Comparison of ENCODE assay signal across 8 cellular contexts in genomic region chr14:63922696-63923421, GRCh38.
DNase-seq lines count a peak whose midpoint lies in the region; ATAC-seq, FAIRE-seq and TF ChIP-seq lines count a peak whose summit lies in the region.

No MANE protein-coding gene starts in this region.

- TF ChIP-seq CTCF in MCF 10A (IDR thresholded peaks at IDR 0.05; ENCODE audit: unreplicated experiment) (no peak), HepG2 (CRISPR knock-in tag; IDR thresholded peaks at IDR 0.05) (no peak)

- FAIRE-seq in HepG2 (lab: Jason Lieb, UNC) = peak; percentile 93

- no peak overlapping the region for H3K4me3 Mint-ChIP-seq in activated naive CD4-positive, alpha-beta T cell treated with anti-CD3 and anti-CD28 coated beads, Interleukin-2, amount 10 ng/mL, durations not matched to agents 7 days and 5 days
- no peak overlapping the region for H3K4me3 Mint-ChIP-seq in activated naive CD4-positive, alpha-beta T cell treated with anti-CD3 and anti-CD28 coated beads for 36 hours
- peak overlapping the region; percentile 60 for H3K4me3 Mint-ChIP-seq in MCF 10A (ENCODE audit: unreplicated experiment)

- peaks cover 6% of the 10 kb centered on the region for H3K9me3 Mint-ChIP-seq in activated naive CD4-positive, alpha-beta T cell treated with anti-CD3 and anti-CD28 coated beads, Interleukin-2, amount 10 ng/mL, durations not matched to agents 7 days and 5 days
- H3K9me3 Mint-ChIP-seq in activated naive CD4-positive, alpha-beta T cell treated with anti-CD3 and anti-CD28 coated beads for 36 hours = no peaks in the 10 kb centered on the region
- no peaks in the 10 kb centered on the region for H3K9me3 Mint-ChIP-seq in MCF 10A (ENCODE audit: unreplicated experiment)

- peaks cover 20% of the 10 kb centered on the region for H3K4me1 ChIP-seq in HepG2 (ENCODE audit: insufficient read depth, low read length)

- in situ Hi-C loops in HepG2 (cut with HindIII; ENCODE audit: extremely low pct_ligation_motif_present, low pct_unique_long_range_greater_than_20kb) = no loop called here

- no peaks in the 10 kb centered on the region for H3K9me3 ChIP-seq in HepG2 (ENCODE audit: low read length)

- POLR2A ChIA-PET in MCF 10A (lab: Yijun Ruan, JAX) = interaction anchor here (0.5 to 3.8 kb wide), 38 partner anchors 11 to 1530 kb away, joined by 3 to 67 read pairs (median 5); partner anchors contain the start of genes MTHFD1 and SYNE2
- POLR2A ChIA-PET in HepG2 (lab: Yijun Ruan, JAX) = no interaction called here

- intact Hi-C loops in activated naive CD4-positive, alpha-beta T cell treated with anti-CD3 and anti-CD28 coated beads for 36 hours (cut with micrococcal nuclease) = no loop called here
- intact Hi-C loops in MCF 10A (cut with micrococcal nuclease) (loop anchor here (1.0 kb wide), 1 partner anchor 69 kb away; no protein-coding TSS in a partner anchor), HepG2 (cut with micrococcal nuclease; ENCODE audit: unreplicated experiment) (loop anchor here (2.0 kb wide), 1 partner anchor 70 kb away; the partner anchor contains the start of gene SYNE2)

- peak overlapping the region; percentile 14 for H3K4me2 ChIP-seq in HepG2 (ENCODE audit: low read depth, low read length)

- no peak for TF ChIP-seq RAD21 in HepG2 (CRISPR knock-in tag; IDR thresholded peaks at IDR 0.05)

- CTCF ChIA-PET in activated naive CD4-positive, alpha-beta T cell treated with anti-CD3 and anti-CD28 coated beads, Interleukin-2, amount 10 ng/mL, durations not matched to agents 7 days and 5 days (lab: Charles Lee) = no interaction called here
- CTCF ChIA-PET in activated naive CD4-positive, alpha-beta T cell treated with anti-CD3 and anti-CD28 coated beads for 36 hours (lab: Charles Lee) = interaction anchor here (0.7 kb wide), 3 partner anchors 10 to 134 kb away, joined by 3 to 5 read pairs (median 4); no protein-coding TSS in a partner anchor
- CTCF ChIA-PET in MCF 10A (lab: Yijun Ruan, JAX) (interaction anchor here (0.6 to 1.1 kb wide), 7 partner anchors 16 to 805 kb away, joined by 3 to 4 read pairs (median 3); no protein-coding TSS in a partner anchor), HepG2 (lab: Yijun Ruan, JAX; ENCODE audit: low intra/inter-chr PET ratio, low total read pairs) (no interaction called here)

- ATAC-seq in HepG2 = peak; percentile 98
- no peak for ATAC-seq in GM21619 (IDR thresholded peaks at IDR 0.05; ENCODE audit: unreplicated experiment)

- H4K20me1 ChIP-seq in HepG2 (ENCODE audit: insufficient read depth, low read length) = no peaks in the 10 kb centered on the region

- peak overlapping the region; percentile 12; the same call in 1 of the 2 replicates for H3K9ac ChIP-seq in HepG2 (ENCODE audit: insufficient read depth, low read depth, low read length)

- DNase-seq in activated naive CD4-positive, alpha-beta T cell treated with anti-CD3 and anti-CD28 coated beads, Interleukin-2, amount 10 ng/mL, durations not matched to agents 7 days and 5 days = no peak
- DNase-seq in activated naive CD4-positive, alpha-beta T cell treated with anti-CD3 and anti-CD28 coated beads for 36 hours = no peak
- peak; percentile 96 for DNase-seq in MCF 10A (ENCODE audit: unreplicated experiment)
- DNase-seq in HepG2 (ENCODE audit: low spot score) = peak; percentile 88
- DNase-seq in ureter (ENCODE audit: low spot score) = peak; percentile 45
- DNase-seq in stimulated activated CD4-positive, alpha-beta T cell treated with anti-CD3 and anti-CD28 coated beads, Interleukin-4, amount 100 ng/mL, for 1 hour = no peak
- DNase-seq in activated CD4-positive, alpha-beta T cell treated with anti-CD3 and anti-CD28 coated beads, Interleukin-2, amount 50 U/mL, for 48 hours = no peak

- no peaks in the 10 kb centered on the region for H3K27me3 Mint-ChIP-seq in activated naive CD4-positive, alpha-beta T cell treated with anti-CD3 and anti-CD28 coated beads, Interleukin-2, amount 10 ng/mL, durations not matched to agents 7 days and 5 days
- no peaks in the 10 kb centered on the region for H3K27me3 Mint-ChIP-seq in activated naive CD4-positive, alpha-beta T cell treated with anti-CD3 and anti-CD28 coated beads for 36 hours (ENCODE audit: low read depth)
- no peaks in the 10 kb centered on the region for H3K27me3 Mint-ChIP-seq in MCF 10A (ENCODE audit: insufficient read depth, unreplicated experiment)

- H3K27ac ChIP-seq in HepG2 (ENCODE audit: extremely low read length, insufficient read depth, low read length) = peak overlapping the region; percentile 47

- H3K79me2 ChIP-seq in HepG2 (ENCODE audit: insufficient read depth, low read length) = no peaks in the 10 kb centered on the region

- H3K36me3 Mint-ChIP-seq in activated naive CD4-positive, alpha-beta T cell treated with anti-CD3 and anti-CD28 coated beads, Interleukin-2, amount 10 ng/mL, durations not matched to agents 7 days and 5 days = peaks cover 43% of the 10 kb centered on the region
- H3K36me3 Mint-ChIP-seq in activated naive CD4-positive, alpha-beta T cell treated with anti-CD3 and anti-CD28 coated beads for 36 hours (ENCODE audit: low read depth) = peaks cover 6% of the 10 kb centered on the region
- H3K36me3 Mint-ChIP-seq in MCF 10A (ENCODE audit: insufficient read depth, unreplicated experiment) = no peaks in the 10 kb centered on the region

- TF ChIP-seq EP300 in HepG2 (IDR thresholded peaks at IDR 0.05; ENCODE audit: low read depth in 2 of 2, low read length in 2 of 2) (peak in 1 of 2 experiments; percentile 41; a peak in 1 of 4 replicates), HepG2 (CRISPR knock-in tag; IDR thresholded peaks at IDR 0.05; ENCODE audit: borderline replicate concordance) (no peak)

- peaks cover 12% of the 10 kb centered on the region for H3K4me1 Mint-ChIP-seq in activated naive CD4-positive, alpha-beta T cell treated with anti-CD3 and anti-CD28 coated beads, Interleukin-2, amount 10 ng/mL, durations not matched to agents 7 days and 5 days
- peaks cover 6% of the 10 kb centered on the region for H3K4me1 Mint-ChIP-seq in activated naive CD4-positive, alpha-beta T cell treated with anti-CD3 and anti-CD28 coated beads for 36 hours (ENCODE audit: low read depth)
- H3K4me1 Mint-ChIP-seq in MCF 10A (ENCODE audit: insufficient read depth, unreplicated experiment) = peaks cover 13% of the 10 kb centered on the region

- H2AFZ ChIP-seq in HepG2 (ENCODE audit: low read length) = no peak overlapping the region

- TF ChIP-seq POLR2A in HepG2 (IDR thresholded peaks at IDR 0.05; ENCODE audit: insufficient read depth in 1 of 2, low read depth in 2 of 2, low read length in 2 of 2) = no peak

- BruUV-seq in MCF 10A (replicated peaks; lab: Mats Ljungman, UMichigan) = no TSS peak
- BruUV-seq in HepG2 (replicated peaks; lab: Mats Ljungman, UMichigan) = no TSS peak

- peak overlapping the region; percentile 53 for H3K27ac Mint-ChIP-seq in activated naive CD4-positive, alpha-beta T cell treated with anti-CD3 and anti-CD28 coated beads, Interleukin-2, amount 10 ng/mL, durations not matched to agents 7 days and 5 days
- no peak overlapping the region for H3K27ac Mint-ChIP-seq in activated naive CD4-positive, alpha-beta T cell treated with anti-CD3 and anti-CD28 coated beads for 36 hours
- no peak overlapping the region for H3K27ac Mint-ChIP-seq in MCF 10A (ENCODE audit: low read depth, unreplicated experiment)

- whole genome bisulfite sequencing in HepG2 (ENCODE audit: low lambda C conversion rate) = 28% methylated on average over 5 of the region's 5 CpGs

- H3K4me3 ChIP-seq in HepG2 (replicated peaks in 1 of 3; ENCODE audit: insufficient read depth in 1 of 3, low read depth in 2 of 3, low read length in 3 of 3) = peak overlapping the region in 1 of 3 experiments; percentile 13; a peak in 1 of 6 replicates

- H3K36me3 ChIP-seq in HepG2 (replicated peaks in 1 of 2; ENCODE audit: control insufficient read depth in 1 of 2, insufficient read depth in 2 of 2, low read length in 2 of 2) = no peaks in the 10 kb centered on the region

- H3K27me3 ChIP-seq in HepG2 (ENCODE audit: control insufficient read depth in 1 of 2, insufficient read depth in 2 of 2, low read length in 2 of 2) = no peaks in the 10 kb centered on the region

TF ChIP-seq in HepG2, 621 proteins besides CTCF, POLR2A, EP300 and RAD21 (continues in another document):
- peak; percentile 29; the same call in 1 of the 2 replicates for TF ChIP-seq ZGPAT (CRISPR knock-in tag; IDR thresholded peaks at IDR 0.05)
- TF ChIP-seq FOXP4 (CRISPR knock-in tag; IDR thresholded peaks at IDR 0.05) = 0 out of 2 replicates have a peak, but pooled peaks have one; percentile 26
- TF ChIP-seq MYPOP (CRISPR knock-in tag; IDR thresholded peaks at IDR 0.05) = no peak

Comparison
In these comparisons a context has a peak if more than half of its experiments do, and no peak if none do; other contexts are left out.
1. CTCF ChIA-PET loops: an anchor here in activated naive CD4-positive, alpha-beta T cell treated with anti-CD3 and anti-CD28 coated beads for 36 hours (0.7 kb wide) and MCF 10A (0.6 to 1.1 kb wide); none called in activated naive CD4-positive, alpha-beta T cell treated with anti-CD3 and anti-CD28 coated beads, Interleukin-2, amount 10 ng/mL, durations not matched to agents 7 days and 5 days and HepG2.
2. DNase-seq: peak in MCF 10A (single experiment), HepG2 (single experiment) and ureter (single experiment); none in activated naive CD4-positive, alpha-beta T cell treated with anti-CD3 and anti-CD28 coated beads, Interleukin-2, amount 10 ng/mL, durations not matched to agents 7 days and 5 days (single experiment), activated naive CD4-positive, alpha-beta T cell treated with anti-CD3 and anti-CD28 coated beads for 36 hours (single experiment), stimulated activated CD4-positive, alpha-beta T cell treated with anti-CD3 and anti-CD28 coated beads, Interleukin-4, amount 100 ng/mL, for 1 hour (single experiment) and activated CD4-positive, alpha-beta T cell treated with anti-CD3 and anti-CD28 coated beads, Interleukin-2, amount 50 U/mL, for 48 hours (0 of 2).